ENCODE assay signal across 8 cellular contexts in the genomic region with DNA sequence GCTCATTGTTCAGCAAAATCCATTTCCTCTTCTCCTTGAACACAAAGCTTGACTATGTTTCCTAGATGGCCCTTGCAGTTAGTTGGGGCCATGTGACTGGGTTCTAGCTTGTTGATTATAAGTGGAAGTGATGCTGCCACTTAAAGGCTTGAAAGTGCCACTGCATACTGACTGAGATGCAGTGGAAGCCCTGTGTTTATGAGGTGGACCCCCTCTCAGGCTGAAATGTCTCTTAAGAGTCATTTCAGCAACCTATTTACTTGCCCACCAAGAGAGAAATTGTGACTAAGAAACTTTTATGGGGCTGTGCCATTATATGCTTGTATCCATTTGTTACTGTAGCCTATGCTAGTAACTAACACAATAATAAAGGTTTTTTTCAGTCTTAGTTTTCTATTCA. TPM values are rescaled to one million over a fixed set of nuclear protein-coding genes. Genes with fewer than 3 reads are reported as not detected.
A peak's percentile ranks its signal among the peaks of the same experiment; 100 is the strongest.
DNase-seq lines count a peak whose midpoint lies in the region; ATAC-seq and TF ChIP-seq lines count a peak whose summit lies in the region.

No MANE protein-coding gene starts in this region.

- no peak overlapping the region for H3K4me2 ChIP-seq in OCI-LY3 (ENCODE audit: low read length)

- peak; percentile 62 for TF ChIP-seq CTCF in GM12875 (IDR thresholded peaks at IDR 0.05; ENCODE audit: borderline replicate concordance, insufficient read depth, low read depth, low read length)
- TF ChIP-seq CTCF in OCI-LY3 (IDR thresholded peaks at IDR 0.05; ENCODE audit: low read depth, low read length): peak; percentile 82
- peak in 5 of 6 experiments; percentile 39 to 61 (median 48) for TF ChIP-seq CTCF in esophagus squamous epithelium (IDR thresholded peaks at IDR 0.05)
- no peak for TF ChIP-seq CTCF in mesothelial cell of epicardium (IDR thresholded peaks at IDR 0.05; ENCODE audit: unreplicated experiment)
- TF ChIP-seq CTCF in gastroesophageal sphincter (IDR thresholded peaks at IDR 0.05): peak in 2 of 4 experiments; percentile 6 to 51

- H4K20me1 ChIP-seq in OCI-LY3 (ENCODE audit: insufficient read depth, low read length): no peaks in the 10 kb centered on the region

- H3K36me3 Mint-ChIP-seq in mesothelial cell of epicardium: no peaks in the 10 kb centered on the region

- intact Hi-C loops in esophagus squamous epithelium (cut with DNase I): no loop called here

- H3K27ac Mint-ChIP-seq in mesothelial cell of epicardium: no peak overlapping the region

- H3K27me3 ChIP-seq in OCI-LY3 (ENCODE audit: low read depth, low read length) (peaks cover 4% of the 10 kb centered on the region; the same call in 1 of the 2 replicates), esophagus squamous epithelium (peaks cover 0 to 22% (median 0%) of the 10 kb centered on the region in 4 donors), gastroesophageal sphincter (peaks cover 13% of the 10 kb centered on the region)

- no peaks in the 10 kb centered on the region for H3K79me2 ChIP-seq in OCI-LY3 (ENCODE audit: low read length)

- H3K27me3 Mint-ChIP-seq in mesothelial cell of epicardium (ENCODE audit: low read depth): peaks cover 6% of the 10 kb centered on the region

- no peak for ATAC-seq in HG02852 (IDR thresholded peaks at IDR 0.05; ENCODE audit: unreplicated experiment)
- ATAC-seq in gastroesophageal sphincter: no peak

- no peak overlapping the region for H2AFZ ChIP-seq in OCI-LY3 (ENCODE audit: low read depth, low read length)

- H3K9ac ChIP-seq in OCI-LY3 (ENCODE audit: low read length): no peak overlapping the region

- H3K4me1 ChIP-seq in OCI-LY3 (ENCODE audit: low read length) (peaks cover 3% of the 10 kb centered on the region; the same call in 1 of the 2 replicates), esophagus squamous epithelium (no peaks in the 10 kb centered on the region), gastroesophageal sphincter (no peaks in the 10 kb centered on the region)

- no peaks in the 10 kb centered on the region for H3K9me3 Mint-ChIP-seq in mesothelial cell of epicardium

- peak; percentile 23 for DNase-seq in ACHN
- DNase-seq in esophagus squamous epithelium (lab: John Stamatoyannopoulos, UW): no peak
- DNase-seq in occipital lobe (lab: John Stamatoyannopoulos, UW): peak; percentile 13
- no peak for DNase-seq in mesothelial cell of epicardium (ENCODE audit: low spot score in 2 of 2, unreplicated experiment in 2 of 2)

- in situ Hi-C loops in ACHN (cut with HindIII; ENCODE audit: low pct_ligation_motif_present, low pct_unique_long_range_greater_than_20kb, low sequenced_read_pairs): no loop called here

- TF ChIP-seq EP300 in gastroesophageal sphincter (IDR thresholded peaks at IDR 0.05): no peak

- H3K4me3 ChIP-seq in GM12875 (ENCODE audit: low read depth, low read length) (no peak overlapping the region), OCI-LY3 (ENCODE audit: low read length) (no peak overlapping the region), esophagus squamous epithelium (no peak overlapping the region), gastroesophageal sphincter (no peak overlapping the region)

- TF ChIP-seq POLR2A in esophagus squamous epithelium (IDR thresholded peaks at IDR 0.05) (no peak), gastroesophageal sphincter (IDR thresholded peaks at IDR 0.05) (no peak)

- H3K27ac ChIP-seq in OCI-LY3 (ENCODE audit: low read length) (no peak overlapping the region), esophagus squamous epithelium (no peak overlapping the region), gastroesophageal sphincter (no peak overlapping the region)

- H3K4me3 Mint-ChIP-seq in mesothelial cell of epicardium: no peak overlapping the region

- H3K9me3 ChIP-seq in OCI-LY3 (ENCODE audit: insufficient read depth, low read length): no peaks in the 10 kb centered on the region
- no peaks in the 10 kb centered on the region for H3K9me3 ChIP-seq in esophagus squamous epithelium
- H3K9me3 ChIP-seq in gastroesophageal sphincter: no peaks in the 10 kb centered on the region

- H3K36me3 ChIP-seq in OCI-LY3 (replicated peaks; ENCODE audit: low read depth, low read length): no peaks in the 10 kb centered on the region
- H3K36me3 ChIP-seq in esophagus squamous epithelium: no peaks in the 10 kb centered on the region
- no peaks in the 10 kb centered on the region for H3K36me3 ChIP-seq in gastroesophageal sphincter

- peaks cover 2% of the 10 kb centered on the region for H3K4me1 Mint-ChIP-seq in mesothelial cell of epicardium

RNA-seq across cellular contexts. Expression of a gene that starts 8.4 kb away (rescaled TPM):
- 10 to 100 TPM; 40.1 to 71.5 (median 43.8) TPM for total RNA-seq in esophagus squamous epithelium
- total RNA-seq in occipital lobe: 109 TPM
- 179 to 188 TPM (median 183 TPM) in 3 replicates for total RNA-seq in mesothelial cell of epicardium
- total RNA-seq in gastroesophageal sphincter: 10 to 100 TPM; 42.4 to 75.0 (median 55.6) TPM

Comparison
In these comparisons a context has a peak if more than half of its experiments do, and no peak if none do; other contexts are left out.
1. DNase-seq: peak in ACHN (single experiment) and occipital lobe (single experiment); none in esophagus squamous epithelium (single experiment) and mesothelial cell of epicardium (0 of 2).